ENCODE assay signal across 16 cellular contexts in the genomic region with DNA sequence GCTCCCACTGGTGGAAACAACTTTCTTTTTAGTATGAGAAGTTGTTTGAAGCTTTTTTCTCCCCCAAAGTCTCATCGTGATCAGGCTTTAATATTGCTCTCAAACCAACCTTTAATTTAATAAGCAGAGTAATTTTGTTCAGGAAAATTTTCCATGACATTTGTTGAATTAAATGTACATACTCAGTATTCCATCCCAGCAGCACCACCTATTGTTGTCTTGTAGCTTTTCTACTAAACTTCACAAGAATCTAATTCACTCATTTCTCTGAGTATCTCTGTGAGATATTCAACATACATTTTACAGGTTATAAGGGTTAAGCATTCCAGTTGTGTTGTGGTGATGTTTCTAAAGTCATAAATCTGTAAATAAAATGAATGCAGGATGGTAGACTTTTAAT.
A peak's percentile ranks its signal among the peaks of the same experiment; 100 is the strongest.
DNase-seq lines count a peak whose midpoint lies in the region; ATAC-seq and TF ChIP-seq lines count a peak whose summit lies in the region.
"Had no signal": no experiment of that assay in that cellular context is flagged by ENCODE, and none has a peak within 500 bp of the region (broad histone marks: within the 10 kb centered on the region; RNA-seq: fewer than 3 reads in every experiment).

No MANE protein-coding gene starts in this region.

- TF ChIP-seq CTCF in BE2C (IDR thresholded peaks at IDR 0.05; ENCODE audit: low read depth, low read length), result peak; percentile 54; the same call in 1 of the 2 replicates
- TF ChIP-seq CTCF in LNCaP clone FGC (IDR thresholded peaks at IDR 0.05; ENCODE audit: control insufficient read depth, extremely low read depth, insufficient read depth), result peak; percentile 25; the same call in 1 of the 2 replicates
- TF ChIP-seq CTCF in body of pancreas (IDR thresholded peaks at IDR 0.05), result peak in 5 of 7 experiments; percentile 13 to 49 (median 39)
- peak in 1 of 2 donors; percentile 56 for TF ChIP-seq CTCF in right atrium auricular region (IDR thresholded peaks at IDR 0.05)
- no peak for TF ChIP-seq CTCF in osteoblast (IDR thresholded peaks at IDR 0.05; ENCODE audit: extremely low read depth, low read depth, low read length)
- no peak for TF ChIP-seq CTCF in suprapubic skin (IDR thresholded peaks at IDR 0.05)

- H3K36me3 ChIP-seq in BE2C (no peaks in the 10 kb centered on the region), body of pancreas (replicated peaks in 1 of 2; ENCODE audit: insufficient read depth in 1 of 2, low read depth in 2 of 2) (no peaks in the 10 kb centered on the region), right atrium auricular region (no peaks in the 10 kb centered on the region), osteoblast (ENCODE audit: insufficient read depth, low read length) (no peaks in the 10 kb centered on the region), suprapubic skin (no peaks in the 10 kb centered on the region)
- H3K36me3 ChIP-seq: BLaER1, upper lobe of left lung had no signal

- H3K4me3 ChIP-seq in BE2C (ENCODE audit: low read depth, low read length) (peak overlapping the region; percentile 39), LNCaP clone FGC (ENCODE audit: low read depth, low read length) (no peak overlapping the region), body of pancreas (no peak overlapping the region), right atrium auricular region (no peak overlapping the region), osteoblast (ENCODE audit: insufficient read depth, low read length) (no peak overlapping the region), suprapubic skin (no peak overlapping the region)
- H3K4me3 ChIP-seq: BLaER1, upper lobe of left lung had no signal

- H3K27ac ChIP-seq in body of pancreas (no peak overlapping the region), right atrium auricular region (peak overlapping the region; percentile 52 to 86), osteoblast (ENCODE audit: low read depth, low read length) (no peak overlapping the region), suprapubic skin (no peak overlapping the region)
- H3K27ac ChIP-seq: BLaER1, upper lobe of left lung had no signal

- peaks cover 65% of the 10 kb centered on the region for H3K4me1 ChIP-seq in BE2C
- H3K4me1 ChIP-seq in body of pancreas, result no peaks in the 10 kb centered on the region
- peaks cover 0 to 6% of the 10 kb centered on the region in 2 donors for H3K4me1 ChIP-seq in right atrium auricular region
- no peaks in the 10 kb centered on the region for H3K4me1 ChIP-seq in osteoblast (ENCODE audit: insufficient read depth, low read length)
- no peaks in the 10 kb centered on the region for H3K4me1 ChIP-seq in suprapubic skin
- H3K4me1 ChIP-seq: BLaER1, upper lobe of left lung had no signal

- no peak overlapping the region for H2AFZ ChIP-seq in osteoblast (ENCODE audit: low read length)

- DNase-seq in BE2C (peak; percentile 47), LNCaP clone FGC (ENCODE audit: low read depth) (no peak), body of pancreas (no peak), right atrium auricular region (ENCODE audit: low spot score) (no peak), DMS153 treated with DMSO at 0.1 percent for 48 hours (lab: John Stamatoyannopoulos, UW; ENCODE audit: unreplicated experiment) (no peak), osteoblast (ENCODE audit: insufficient read length, low spot score, missing footprints) (no peak), suprapubic skin (ENCODE audit: low spot score in 2 of 2) (no peak)
- DNase-seq: activated effector memory CD4-positive, alpha-beta T cell treated with anti-CD3 and anti-CD28 coated beads, Interleukin-2, amount 50 U/mL, for 16 hours; DMS53; effector memory CD8-positive, alpha-beta T cell; islet precursor cell; NCI-H2227 treated with DMSO at 0.1 percent for 48 hours; upper lobe of left lung had no signal

- peaks cover 2% of the 10 kb centered on the region; the same call in 1 of the 2 replicates for H3K9me3 ChIP-seq in BE2C
- H3K9me3 ChIP-seq in body of pancreas, result no peaks in the 10 kb centered on the region
- H3K9me3 ChIP-seq in right atrium auricular region, result peaks cover 0 to 8% of the 10 kb centered on the region in 2 donors
- H3K9me3 ChIP-seq in osteoblast (ENCODE audit: low read depth, low read length), result no peaks in the 10 kb centered on the region
- H3K9me3 ChIP-seq in suprapubic skin, result no peaks in the 10 kb centered on the region
- H3K9me3 ChIP-seq: upper lobe of left lung had no signal

- no peaks in the 10 kb centered on the region for H3K79me2 ChIP-seq in osteoblast (ENCODE audit: insufficient read depth, low read length)

- no peak for TF ChIP-seq EP300 in suprapubic skin (IDR thresholded peaks at IDR 0.05)

- intact Hi-C loops in body of pancreas (cut with DNase I), result no loop called here

- ATAC-seq in body of pancreas, result no peak
- no peak for ATAC-seq in HG03378 (IDR thresholded peaks at IDR 0.05; ENCODE audit: unreplicated experiment)
- ATAC-seq: effector memory CD8-positive, alpha-beta T cell; WTC11 had no signal

- H4K20me1 ChIP-seq in osteoblast (ENCODE audit: insufficient read depth, low read length), result no peaks in the 10 kb centered on the region
- H4K20me1 ChIP-seq: BLaER1 had no signal

- H3K27me3 ChIP-seq in BE2C (no peaks in the 10 kb centered on the region), body of pancreas (no peaks in the 10 kb centered on the region), right atrium auricular region (no peaks in the 10 kb centered on the region), osteoblast (ENCODE audit: insufficient read depth, low read length) (no peaks in the 10 kb centered on the region), suprapubic skin (no peaks in the 10 kb centered on the region)
- H3K27me3 ChIP-seq: BLaER1, upper lobe of left lung had no signal

- WGBS in body of pancreas, 2 donors, result 6 to 16% methylated on average over 1 of the region's 1 CpG
- 54% methylated on average over 1 of the region's 1 CpG for WGBS in suprapubic skin

- TF ChIP-seq POLR2A in body of pancreas (IDR thresholded peaks at IDR 0.05) (no peak), suprapubic skin (IDR thresholded peaks at IDR 0.05) (no peak)

- H3K4me2 ChIP-seq in osteoblast (ENCODE audit: insufficient read depth, low read length), result no peak overlapping the region
- H3K4me2 ChIP-seq: BLaER1 had no signal

Comparison
In these comparisons a context has a peak if more than half of its experiments do, and no peak if none do; other contexts are left out.
1. CTCF ChIP-seq: peak in BE2C (single experiment), LNCaP clone FGC (single experiment) and body of pancreas (5 of 7); none in osteoblast (single experiment) and suprapubic skin (0 of 2).
2. H3K27ac ChIP-seq: peak in right atrium auricular region (2 of 2); none in body of pancreas (0 of 4), osteoblast (single experiment) and suprapubic skin (single experiment).